In genomic region chr5:116452774-116453368, GRCh38 we compare ENCODE assay signal across 20 cellular contexts.
DNase-seq lines count a peak whose midpoint lies in the region; ATAC-seq, FAIRE-seq and TF ChIP-seq lines count a peak whose summit lies in the region.
"Had no signal": no experiment of that assay in that cellular context is flagged by ENCODE, and none has a peak within 500 bp of the region (broad histone marks: within the 10 kb centered on the region; RNA-seq: fewer than 3 reads in every experiment).

No MANE protein-coding gene starts in this region.

- H4K20me1 ChIP-seq in astrocyte (ENCODE audit: insufficient read depth, low read length) (no peaks in the 10 kb centered on the region), neural progenitor cell (ENCODE audit: low read depth) (peaks cover 24% of the 10 kb centered on the region)

- H3K36me3 Mint-ChIP-seq in astrocyte (ENCODE audit: low read depth, unreplicated experiment): no peaks in the 10 kb centered on the region
- H3K36me3 Mint-ChIP-seq in neural progenitor cell: peaks cover 22% of the 10 kb centered on the region
- H3K36me3 Mint-ChIP-seq in activated CD4-positive, alpha-beta T cell treated with anti-CD3 and anti-CD28 coated beads for 36 hours (ENCODE audit: low read depth): peaks cover 17% of the 10 kb centered on the region

- POLR2A ChIA-PET in activated CD4-positive, alpha-beta T cell treated with anti-CD3 and anti-CD28 coated beads for 36 hours (lab: Charles Lee): no interaction called here

- H3K9me3 Mint-ChIP-seq in astrocyte (ENCODE audit: unreplicated experiment) (no peaks in the 10 kb centered on the region), neural progenitor cell (no peaks in the 10 kb centered on the region)
- no peaks in the 10 kb centered on the region for H3K9me3 Mint-ChIP-seq in activated CD4-positive, alpha-beta T cell treated with anti-CD3 and anti-CD28 coated beads for 36 hours (ENCODE audit: low read depth)
- H3K9me3 Mint-ChIP-seq: activated CD4-positive, alpha-beta T cell treated with anti-CD3 and anti-CD28 coated beads, Interleukin-2, amount 10 ng/mL, durations not matched to agents 7 days and 5 days had no signal

- peaks cover 17% of the 10 kb centered on the region for H3F3A ChIP-seq in neural progenitor cell (ENCODE audit: low read depth)

- H3K4me2 ChIP-seq in astrocyte (ENCODE audit: low read length): no peak overlapping the region
- no peak overlapping the region for H3K4me2 ChIP-seq in neural progenitor cell

- H3K4me3 Mint-ChIP-seq in astrocyte (ENCODE audit: unreplicated experiment) (no peak overlapping the region), neural progenitor cell (no peak overlapping the region)
- H3K4me3 Mint-ChIP-seq in activated CD4-positive, alpha-beta T cell treated with anti-CD3 and anti-CD28 coated beads for 36 hours: no peak overlapping the region
- H3K4me3 Mint-ChIP-seq: activated CD4-positive, alpha-beta T cell treated with anti-CD3 and anti-CD28 coated beads, Interleukin-2, amount 10 ng/mL, durations not matched to agents 7 days and 5 days had no signal

- WGBS in prostate gland: 83% methylated on average over 2 of the region's 2 CpGs

- no peaks in the 10 kb centered on the region for H3K79me2 ChIP-seq in astrocyte (ENCODE audit: insufficient read depth, low read length)
- peaks cover 12% of the 10 kb centered on the region for H3K79me2 ChIP-seq in neural progenitor cell (ENCODE audit: low read depth)

- H3K27ac Mint-ChIP-seq in astrocyte (ENCODE audit: unreplicated experiment): peak overlapping the region; percentile 78
- peak overlapping the region; percentile 84 for H3K27ac Mint-ChIP-seq in neural progenitor cell
- H3K27ac Mint-ChIP-seq in activated CD4-positive, alpha-beta T cell treated with anti-CD3 and anti-CD28 coated beads for 36 hours: no peak overlapping the region
- H3K27ac Mint-ChIP-seq: activated CD4-positive, alpha-beta T cell treated with anti-CD3 and anti-CD28 coated beads, Interleukin-2, amount 10 ng/mL, durations not matched to agents 7 days and 5 days had no signal

- CTCF ChIA-PET in activated CD4-positive, alpha-beta T cell treated with anti-CD3 and anti-CD28 coated beads for 36 hours (lab: Charles Lee): interaction anchor here (0.6 to 1.2 kb wide), 3 partner anchors 10 to 296 kb away, joined by 3 to 5 read pairs (median 3); no protein-coding TSS in a partner anchor

- intact Hi-C loops in activated CD4-positive, alpha-beta T cell treated with anti-CD3 and anti-CD28 coated beads for 36 hours (cut with DNase I, micrococcal nuclease): no loop called here
- intact Hi-C loops in prostate gland (cut with DNase I): no loop called here

- H3K4me1 Mint-ChIP-seq in astrocyte (ENCODE audit: low read depth, unreplicated experiment): peaks cover 40% of the 10 kb centered on the region
- H3K4me1 Mint-ChIP-seq in neural progenitor cell: peaks cover 41% of the 10 kb centered on the region
- peaks cover 2% of the 10 kb centered on the region for H3K4me1 Mint-ChIP-seq in activated CD4-positive, alpha-beta T cell treated with anti-CD3 and anti-CD28 coated beads for 36 hours

- H3K27ac ChIP-seq in astrocyte (ENCODE audit: low read depth, low read length) (no peak overlapping the region), neural progenitor cell (peak overlapping the region; percentile 36), prostate gland (no peak overlapping the region)
- H3K27ac ChIP-seq: colonic mucosa, foreskin keratinocyte, GM23248, suprapubic skin had no signal

- H3K9ac ChIP-seq in astrocyte (ENCODE audit: low read length): no peak overlapping the region
- H3K9ac ChIP-seq in neural progenitor cell: no peak overlapping the region
- H3K9ac ChIP-seq: GM23248 had no signal

- H3K4me1 ChIP-seq in astrocyte (ENCODE audit: insufficient read depth, low read length) (peaks cover 20% of the 10 kb centered on the region), neural progenitor cell (peaks cover 56% of the 10 kb centered on the region), prostate gland (replicated peaks) (no peaks in the 10 kb centered on the region)
- H3K4me1 ChIP-seq: colonic mucosa, foreskin keratinocyte had no signal

- no peaks in the 10 kb centered on the region for H3K9me3 ChIP-seq in astrocyte (ENCODE audit: insufficient read depth, low read depth, low read length)
- H3K9me3 ChIP-seq in neural progenitor cell (ENCODE audit: low read depth): no peaks in the 10 kb centered on the region
- no peaks in the 10 kb centered on the region for H3K9me3 ChIP-seq in prostate gland
- H3K9me3 ChIP-seq: colonic mucosa, SJSA1, suprapubic skin had no signal

- no peak for TF ChIP-seq POLR2A in prostate gland (IDR thresholded peaks at IDR 0.05)

- H3K27me3 Mint-ChIP-seq in astrocyte (ENCODE audit: low read depth, unreplicated experiment): no peaks in the 10 kb centered on the region
- no peaks in the 10 kb centered on the region for H3K27me3 Mint-ChIP-seq in neural progenitor cell (ENCODE audit: insufficient read depth, low read depth)
- H3K27me3 Mint-ChIP-seq in activated CD4-positive, alpha-beta T cell treated with anti-CD3 and anti-CD28 coated beads for 36 hours: no peaks in the 10 kb centered on the region
- H3K27me3 Mint-ChIP-seq: activated CD4-positive, alpha-beta T cell treated with anti-CD3 and anti-CD28 coated beads, Interleukin-2, amount 10 ng/mL, durations not matched to agents 7 days and 5 days had no signal

- H3K36me3 ChIP-seq in astrocyte (ENCODE audit: insufficient read depth, low read length) (no peaks in the 10 kb centered on the region), neural progenitor cell (no peaks in the 10 kb centered on the region), prostate gland (no peaks in the 10 kb centered on the region)
- H3K36me3 ChIP-seq: colonic mucosa, SJSA1 had no signal

- H3K4me3 ChIP-seq in astrocyte (ENCODE audit: insufficient read depth, low read depth, low read length): no peak overlapping the region
- H3K4me3 ChIP-seq in neural progenitor cell: no peak overlapping the region
- no peak overlapping the region for H3K4me3 ChIP-seq in prostate gland
- H3K4me3 ChIP-seq: colonic mucosa, GM23248, K562, SJSA1, suprapubic skin had no signal

- DNase-seq in Daoy (ENCODE audit: low read depth) (peak; percentile 23), NCI-H1417 (lab: John Stamatoyannopoulos, UW) (peak; percentile 32 to 78 (median 48)), astrocyte (ENCODE audit: low read depth) (peak; percentile 23), neural progenitor cell (ENCODE audit: low spot score) (no peak), mesenteric fat pad (ENCODE audit: low spot score) (no peak), prostate gland (ENCODE audit: low spot score) (no peak)
- no peak for DNase-seq in activated CD4-positive, alpha-beta T cell treated with anti-CD3 and anti-CD28 coated beads for 36 hours
- DNase-seq in effector CD4-positive, alpha-beta T cell: no peak
- DNase-seq: activated CD4-positive, alpha-beta T cell treated with anti-CD3 and anti-CD28 coated beads, Interleukin-2, amount 10 ng/mL, durations not matched to agents 7 days and 5 days; colonic mucosa; NCI-H1105 treated with DMSO at 0.1 percent for 48 hours; OCI-M1; stimulated activated CD4-positive, alpha-beta T cell treated with anti-CD3 and anti-CD28 coated beads, Interleukin-4, amount 100 ng/mL, for 1 hour; T-helper 9 cell had no signal

- FAIRE-seq in astrocyte (lab: Jason Lieb, UNC): no peak
- FAIRE-seq: D721Med, K562 had no signal

- no peak for ATAC-seq in activated CD4-positive, alpha-beta T cell treated with anti-CD3 and anti-CD28 coated beads for 36 hours
- ATAC-seq: K562 had no signal

- TF ChIP-seq CTCF in astrocyte (IDR thresholded peaks at IDR 0.05; ENCODE audit: insufficient read depth, low read depth, low read length): no peak
- no peak for TF ChIP-seq CTCF in neural progenitor cell (IDR thresholded peaks at IDR 0.05)
- TF ChIP-seq CTCF in prostate gland (IDR thresholded peaks at IDR 0.05): no peak

- H3K27me3 ChIP-seq in astrocyte (ENCODE audit: insufficient read depth, low read length) (peaks cover 11% of the 10 kb centered on the region), neural progenitor cell (no peaks in the 10 kb centered on the region), prostate gland (replicated peaks; ENCODE audit: insufficient read depth) (no peaks in the 10 kb centered on the region)
- H3K27me3 ChIP-seq: colonic mucosa, foreskin keratinocyte, SJSA1, suprapubic skin had no signal

- H2AFZ ChIP-seq in astrocyte (ENCODE audit: low read depth, low read length): no peak overlapping the region
- no peak overlapping the region for H2AFZ ChIP-seq in neural progenitor cell (replicated peaks)
- H2AFZ ChIP-seq: GM23248 had no signal

Comparison
In these comparisons a context has a peak if more than half of its experiments do, and no peak if none do; other contexts are left out.
1. DNase-seq: peak in Daoy (single experiment), NCI-H1417 (3 of 3) and astrocyte (single experiment); none in neural progenitor cell (single experiment), activated CD4-positive, alpha-beta T cell treated with anti-CD3 and anti-CD28 coated beads for 36 hours (single experiment), mesenteric fat pad (single experiment), prostate gland (single experiment) and effector CD4-positive, alpha-beta T cell (single experiment).